ENCODE assay signal across 16 cellular contexts in genomic region chr9:6564370-6564769, GRCh38.
A peak's percentile ranks its signal among the peaks of the same experiment; 100 is the strongest.
DNase-seq lines count a peak whose midpoint lies in the region; ATAC-seq, FAIRE-seq and TF ChIP-seq lines count a peak whose summit lies in the region.
"Had no signal": no experiment of that assay in that cellular context is flagged by ENCODE, and none has a peak within 500 bp of the region (broad histone marks: within the 10 kb centered on the region; RNA-seq: fewer than 3 reads in every experiment).

No MANE protein-coding gene starts in this region.

- ATAC-seq in GM18907 (IDR thresholded peaks at IDR 0.05; ENCODE audit: unreplicated experiment) = no peak
- ATAC-seq: K562 had no signal

- DNase-seq in GM12891 (ENCODE audit: insufficient read length, low spot score) (no peak), ascending aorta (ENCODE audit: low spot score in 2 of 2) (peak in 1 of 2 donors; percentile 65), fibroblast of villous mesenchyme (ENCODE audit: low read depth) (peak; percentile 3), pulmonary artery endothelial cell (ENCODE audit: low read depth, low spot score) (peak; percentile 71), NCI-H2107 (lab: John Stamatoyannopoulos, UW) (no peak), GM19239 (ENCODE audit: insufficient read length, low spot score) (no peak), middle frontal gyrus (ENCODE audit: extremely low spot score, low spot score) (no peak)
- DNase-seq: CD4-positive, CD25-positive, alpha-beta regulatory T cell; foreskin melanocyte; naive B cell; NCI-H2081; sigmoid colon; SJCRH30; stimulated activated naive CD4-positive, alpha-beta T cell treated with Interleukin-2 at 50 U/mL for 16 hours had no signal

- FAIRE-seq in GM12891 (lab: Jason Lieb, UNC) = no peak
- no peak for FAIRE-seq in GM19239 (lab: Jason Lieb, UNC)
- FAIRE-seq: K562 had no signal

- H3K36me3 ChIP-seq in ascending aorta = no peaks in the 10 kb centered on the region
- H3K36me3 ChIP-seq: sigmoid colon, SJCRH30 had no signal

- TF ChIP-seq CTCF in ascending aorta (IDR thresholded peaks at IDR 0.05) (no peak), fibroblast of villous mesenchyme (IDR thresholded peaks at IDR 0.05; ENCODE audit: insufficient read depth, low read depth, low read length) (no peak)

- H3K9me3 ChIP-seq in ascending aorta = no peaks in the 10 kb centered on the region
- H3K9me3 ChIP-seq: sigmoid colon, SJCRH30 had no signal

- no peak for TF ChIP-seq POLR2A in GM12891 (IDR thresholded peaks at IDR 0.05; ENCODE audit: low read depth, low read length)

- peaks cover 0 to 14% of the 10 kb centered on the region in 2 donors for H3K4me1 ChIP-seq in ascending aorta
- H3K4me1 ChIP-seq: sigmoid colon, SJCRH30 had no signal

- no peaks in the 10 kb centered on the region for H3K27me3 ChIP-seq in ascending aorta
- H3K27me3 ChIP-seq: sigmoid colon, SJCRH30 had no signal

- intact Hi-C loops in ascending aorta (cut with DNase I) = loop anchor here (10.0 kb wide), 3 partner anchors 70 to 560 kb away; a partner anchor contains a TSS

- peak overlapping the region; percentile 70 to 72 for H3K27ac ChIP-seq in ascending aorta
- H3K27ac ChIP-seq: sigmoid colon, SJCRH30 had no signal

- no peak overlapping the region for H3K4me3 ChIP-seq in ascending aorta
- no peak overlapping the region for H3K4me3 ChIP-seq in fibroblast of villous mesenchyme (ENCODE audit: low read depth, low read length)
- H3K4me3 ChIP-seq: K562, sigmoid colon, SJCRH30 had no signal

TF ChIP-seq in GM12891, 5 proteins besides CTCF, POLR2A, EP300 and RAD21:
- TF ChIP-seq PAX5 (IDR thresholded peaks at IDR 0.05; ENCODE audit: insufficient read depth, low read length, severe bottlenecking) (no peak), TAF1 (IDR thresholded peaks at IDR 0.05; ENCODE audit: low read depth, low read length) (no peak), SPI1 (IDR thresholded peaks at IDR 0.05; ENCODE audit: low read depth, low read length) (peak; percentile 18; the same call in 1 of the 2 replicates)

Comparison
In these comparisons a context has a peak if more than half of its experiments do, and no peak if none do; other contexts are left out.
1. DNase-seq: peak in fibroblast of villous mesenchyme (single experiment) and pulmonary artery endothelial cell (single experiment); none in GM12891 (single experiment), NCI-H2107 (single experiment), GM19239 (single experiment) and middle frontal gyrus (single experiment).